Comparison of ENCODE assay signal across 39 cellular contexts in genomic region chr6:1086446-1086845, GRCh38.
"Had no signal": no experiment of that assay in that cellular context is flagged by ENCODE, and none has a peak within 500 bp of the region (broad histone marks: within the 10 kb centered on the region; RNA-seq: fewer than 3 reads in every experiment).

No MANE protein-coding gene starts in this region.

- H3K36me3 ChIP-seq: adrenal gland, ascending aorta, breast epithelium, cardiac muscle cell, colonic mucosa, esophagus muscularis mucosa, gastrocnemius medialis, WERI-Rb-1 had no signal

- H3K9me3 ChIP-seq: adrenal gland, ascending aorta, breast epithelium, colonic mucosa, esophagus muscularis mucosa, gastrocnemius medialis had no signal

- H3K4me1 ChIP-seq: adrenal gland, ascending aorta, breast epithelium, colonic mucosa, gastrocnemius medialis had no signal

- H3K9me3 Mint-ChIP-seq: activated B cell treated with CpG ODN at 0.5 μM for 24 hours; activated naive CD4-positive, alpha-beta T cell treated with anti-CD3 and anti-CD28 coated beads for 36 hours; activated naive CD4-positive, alpha-beta T cell treated with anti-CD3 and anti-CD28 coated beads, Interleukin-2, amount 50 U/mL, for 24 hours; activated naive CD8-positive, alpha-beta T cell treated with anti-CD3 and anti-CD28 coated beads for 36 hours; activated naive CD8-positive, alpha-beta T cell treated with anti-CD3 and anti-CD28 coated beads, Interleukin-2, amount 50 U/mL, for 24 hours; activated T-helper 1 cell treated with anti-CD3 and anti-CD28 coated beads, Interleukin-12 subunit alpha, Interleukin-12 subunit beta, Interleukin-2, Interleukin-4 antibody, amounts not matched to agents 30 ng/mL and 10 ng/mL and 1 ng/mL, durations not matched to agents 14 hours and 24 hours and 36 hours; activated T-helper 2 cell treated with anti-CD3 and anti-CD28 coated beads, Interferon-gamma antibody, Interleukin-2, Interleukin-4, amounts not matched to agents 10 μg/mL and 5 μg/mL and 100 μg/mL, durations not matched to agents 14 hours and 24 hours and 36 hours; dendritic cell treated with granulocyte-macrophage colony-stimulating factor and Interleukin-4, amounts not matched to agents 40 ng/mL and 50 ng/mL, for 4 days; effector memory CD8-positive, alpha-beta T cell; T-helper 2 cell treated with Interferon-gamma antibody and Interleukin-4, amounts not matched to agents 5 μg/mL and 100 μg/mL, for 36 hours had no signal

- H3K4me1 Mint-ChIP-seq: activated B cell treated with CpG ODN at 0.5 μM for 24 hours; activated CD8-positive, alpha-beta memory T cell treated with anti-CD3 and anti-CD28 coated beads, Interleukin-2, amount 10 ng/mL, durations not matched to agents 7 days and 5 days; activated naive CD4-positive, alpha-beta T cell treated with anti-CD3 and anti-CD28 coated beads, Interleukin-2, amount 50 U/mL, for 24 hours; activated naive CD8-positive, alpha-beta T cell treated with anti-CD3 and anti-CD28 coated beads for 36 hours; activated naive CD8-positive, alpha-beta T cell treated with anti-CD3 and anti-CD28 coated beads, Interleukin-2, amount 50 U/mL, for 24 hours; T-helper 17 cell had no signal

- H3K36me3 Mint-ChIP-seq: activated CD8-positive, alpha-beta memory T cell treated with anti-CD3 and anti-CD28 coated beads, Interleukin-2, amount 10 ng/mL, durations not matched to agents 7 days and 5 days; activated naive CD4-positive, alpha-beta T cell treated with anti-CD3 and anti-CD28 coated beads, Interleukin-2, amount 50 U/mL, for 24 hours; activated naive CD8-positive, alpha-beta T cell treated with anti-CD3 and anti-CD28 coated beads for 36 hours; brain had no signal

- H3K4me3 ChIP-seq: adrenal gland, ascending aorta, breast epithelium, cardiac muscle cell, colonic mucosa, dorsolateral prefrontal cortex, esophagus muscularis mucosa, gastrocnemius medialis had no signal

- H3K27me3 Mint-ChIP-seq: dendritic cell treated with granulocyte-macrophage colony-stimulating factor and Interleukin-4, amounts not matched to agents 40 ng/mL and 50 ng/mL, for 4 days had no signal

- H3K27ac ChIP-seq: adrenal gland, ascending aorta, breast epithelium, colonic mucosa, dorsolateral prefrontal cortex, esophagus muscularis mucosa, foreskin keratinocyte, gastrocnemius medialis, WERI-Rb-1 had no signal

- H3K4me3 Mint-ChIP-seq: activated B cell treated with CpG ODN at 0.5 μM for 24 hours; activated CD8-positive, alpha-beta memory T cell treated with anti-CD3 and anti-CD28 coated beads, Interleukin-2, amount 10 ng/mL, durations not matched to agents 7 days and 5 days; activated CD8-positive, alpha-beta T cell treated with anti-CD3 and anti-CD28 coated beads, Interleukin-2, amount 10 ng/mL, durations not matched to agents 7 days and 5 days; activated naive CD4-positive, alpha-beta T cell treated with anti-CD3 and anti-CD28 coated beads for 36 hours; activated naive CD4-positive, alpha-beta T cell treated with anti-CD3 and anti-CD28 coated beads, Interleukin-2, amount 50 U/mL, for 24 hours; activated naive CD8-positive, alpha-beta T cell treated with anti-CD3 and anti-CD28 coated beads for 36 hours; activated naive CD8-positive, alpha-beta T cell treated with anti-CD3 and anti-CD28 coated beads, Interleukin-2, amount 50 U/mL, for 24 hours; activated T-helper 1 cell treated with anti-CD3 and anti-CD28 coated beads, Interleukin-12 subunit alpha, Interleukin-12 subunit beta, Interleukin-2, Interleukin-4 antibody, amounts not matched to agents 30 ng/mL and 10 ng/mL and 1 ng/mL, durations not matched to agents 14 hours and 24 hours and 36 hours; brain; dendritic cell treated with granulocyte-macrophage colony-stimulating factor and Interleukin-4, amounts not matched to agents 40 ng/mL and 50 ng/mL, for 4 days; effector memory CD8-positive, alpha-beta T cell; T-helper 17 cell; T-helper 2 cell treated with Interferon-gamma antibody and Interleukin-4, amounts not matched to agents 5 μg/mL and 100 μg/mL, for 36 hours had no signal

- H3K27ac Mint-ChIP-seq: activated B cell treated with CpG ODN at 0.5 μM for 24 hours; activated CD8-positive, alpha-beta memory T cell treated with anti-CD3 and anti-CD28 coated beads, Interleukin-2, amount 10 ng/mL, durations not matched to agents 7 days and 5 days; activated CD8-positive, alpha-beta T cell treated with anti-CD3 and anti-CD28 coated beads, Interleukin-2, amount 10 ng/mL, durations not matched to agents 7 days and 5 days; activated naive CD4-positive, alpha-beta T cell treated with anti-CD3 and anti-CD28 coated beads for 36 hours; activated naive CD4-positive, alpha-beta T cell treated with anti-CD3 and anti-CD28 coated beads, Interleukin-2, amount 50 U/mL, for 24 hours; activated naive CD8-positive, alpha-beta T cell treated with anti-CD3 and anti-CD28 coated beads for 36 hours; activated naive CD8-positive, alpha-beta T cell treated with anti-CD3 and anti-CD28 coated beads, Interleukin-2, amount 50 U/mL, for 24 hours; activated T-helper 1 cell treated with anti-CD3 and anti-CD28 coated beads, Interleukin-12 subunit alpha, Interleukin-12 subunit beta, Interleukin-2, Interleukin-4 antibody, amounts not matched to agents 30 ng/mL and 10 ng/mL and 1 ng/mL, durations not matched to agents 14 hours and 24 hours and 36 hours; activated T-helper 2 cell treated with anti-CD3 and anti-CD28 coated beads, Interferon-gamma antibody, Interleukin-2, Interleukin-4, amounts not matched to agents 10 μg/mL and 5 μg/mL and 100 μg/mL, durations not matched to agents 14 hours and 24 hours and 36 hours; dendritic cell treated with granulocyte-macrophage colony-stimulating factor and Interleukin-4, amounts not matched to agents 40 ng/mL and 50 ng/mL, for 4 days; effector memory CD8-positive, alpha-beta T cell; T-helper 17 cell; T-helper 2 cell treated with Interferon-gamma antibody and Interleukin-4, amounts not matched to agents 5 μg/mL and 100 μg/mL, for 36 hours had no signal

- DNase-seq: activated B cell treated with CpG ODN at 0.5 μM for 24 hours; activated CD4-positive, alpha-beta T cell treated with anti-CD3 and anti-CD28 coated beads for 48 hours; activated CD4-positive, alpha-beta T cell treated with anti-CD3 and anti-CD28 coated beads, Interleukin-2, amount 50 U/mL, for 1 hour; activated CD4-positive, alpha-beta T cell treated with anti-CD3 and anti-CD28 coated beads, Interleukin-2, amount 50 U/mL, for 48 hours; activated CD8-positive, alpha-beta memory T cell treated with anti-CD3 and anti-CD28 coated beads, Interleukin-2, amount 10 ng/mL, durations not matched to agents 7 days and 5 days; activated CD8-positive, alpha-beta memory T cell treated with anti-CD3 and anti-CD28 coated beads, Interleukin-2, amount 50 U/mL, for 4 hours; activated CD8-positive, alpha-beta T cell treated with anti-CD3 and anti-CD28 coated beads, Interleukin-2, amount 10 ng/mL, durations not matched to agents 7 days and 5 days; activated effector memory CD4-positive, alpha-beta T cell treated with anti-CD3 and anti-CD28 coated beads, Interleukin-2, amount 50 U/mL, for 16 hours; activated naive CD4-positive, alpha-beta T cell treated with anti-CD3 and anti-CD28 coated beads for 36 hours; activated naive CD8-positive, alpha-beta T cell treated with anti-CD3 and anti-CD28 coated beads for 36 hours; activated naive CD8-positive, alpha-beta T cell treated with anti-CD3 and anti-CD28 coated beads, Interleukin-2, amount 50 U/mL, for 24 hours; activated T-cell treated with anti-CD3 and anti-CD28 coated beads, Interleukin-2, amount 50 U/mL, for 1 hour; activated T-cell treated with anti-CD3 and anti-CD28 coated beads, Interleukin-2, amount 50 U/mL, for 48 hours; adrenal gland; amygdala; central memory CD4-positive, alpha-beta T cell; cerebellar nuclear complex; colonic mucosa; dorsolateral prefrontal cortex; effector CD4-positive, alpha-beta T cell; effector memory CD8-positive, alpha-beta T cell; erythroblast; foreskin keratinocyte; gastrocnemius medialis; glutamatergic neuron; T-helper 1 cell; T-helper 17 cell; T1000; WERI-Rb-1 had no signal

- H3K27me3 ChIP-seq: adrenal gland, ascending aorta, breast epithelium, cardiac muscle cell, colonic mucosa, esophagus muscularis mucosa, foreskin keratinocyte, gastrocnemius medialis had no signal
